ENCODE assay signal across 8 cellular contexts in genomic region chr15:78438595-78439285, GRCh38. TPM values are rescaled to one million over a fixed set of nuclear protein-coding genes. Genes with fewer than 3 reads are reported as not detected.
DNase-seq lines count a peak whose midpoint lies in the region; ATAC-seq, FAIRE-seq and TF ChIP-seq lines count a peak whose summit lies in the region.

No MANE protein-coding gene starts in this region.

- H3K4me3 ChIP-seq in BLaER1 = peak overlapping the region; percentile 98
- H3K4me3 ChIP-seq in fibroblast of villous mesenchyme (ENCODE audit: low read depth, low read length) = peak overlapping the region; percentile 91
- peak overlapping the region; percentile 78 to 98 (median 96) for H3K4me3 ChIP-seq in pancreas

- WGBS in pancreas, 2 donors = 0 to 1% methylated on average over 24 of the region's 24 CpGs

- H3K36me3 ChIP-seq in BLaER1 = peaks cover 39% of the 10 kb centered on the region
- H3K36me3 ChIP-seq in pancreas = peaks cover 0 to 3% (median 0%) of the 10 kb centered on the region in 3 donors

- TF ChIP-seq CTCF in fibroblast of villous mesenchyme (IDR thresholded peaks at IDR 0.05; ENCODE audit: insufficient read depth, low read depth, low read length) (peak; percentile 48), pancreas (IDR thresholded peaks at IDR 0.05) (no peak)

- H3K27ac ChIP-seq in BLaER1 (peak overlapping the region; percentile 100), pancreas (peak overlapping the region; percentile 65 to 88 (median 76))

- intact Hi-C loops in pancreas (cut with DNase I) = no loop called here

- H3K9me3 ChIP-seq in BLaER1 (no peaks in the 10 kb centered on the region), pancreas (no peaks in the 10 kb centered on the region)

- peaks cover 39% of the 10 kb centered on the region for H3K4me1 ChIP-seq in BLaER1
- H3K4me1 ChIP-seq in pancreas = peaks cover 18 to 36% (median 32%) of the 10 kb centered on the region in 3 donors

- FAIRE-seq in pancreas (lab: Jason Lieb, UNC) = no peak

- peak; percentile 19 for ATAC-seq in GM19468 (IDR thresholded peaks at IDR 0.05; ENCODE audit: extremely low read depth, unreplicated experiment)
- ATAC-seq in pancreas = peak in 1 of 4 donors; percentile 3

- H3K9ac ChIP-seq in BLaER1 = peak overlapping the region; percentile 100

- peak; percentile 55 for DNase-seq in LoVo (ENCODE audit: low spot score)
- peak; percentile 56 to 60 for DNase-seq in activated T-cell treated with anti-CD3 and anti-CD28 coated beads, Interleukin-2, amount 50 U/mL, for 48 hours
- DNase-seq in fibroblast of villous mesenchyme (ENCODE audit: low read depth) = peak; percentile 34
- DNase-seq in pancreas = no peak
- DNase-seq in middle frontal gyrus (ENCODE audit: extremely low spot score, low spot score) = no peak
- no peak for DNase-seq in DMS79 treated with DMSO at 0.1 percent for 48 hours (lab: John Stamatoyannopoulos, UW)

- H4K20me1 ChIP-seq in BLaER1 = peaks cover 50% of the 10 kb centered on the region

- H3K4me2 ChIP-seq in BLaER1 = peak overlapping the region; percentile 77

- H3K27me3 ChIP-seq in BLaER1 (no peaks in the 10 kb centered on the region), pancreas (no peaks in the 10 kb centered on the region)

RNA-seq across cellular contexts. Expression of gene IREB2, which starts 0.7 kb away (rescaled TPM):
- total RNA-seq in fibroblast of villous mesenchyme (38.9 and 39.0 TPM in 2 replicates), pancreas (10 to 100 TPM; 18.2 to 34.0 (median 22.3) TPM)
- polyA plus RNA-seq in pancreas = 1 to 10 TPM; 5.7 to 7.8 TPM

Comparison
In these comparisons a context has a peak if more than half of its experiments do, and no peak if none do; other contexts are left out.
1. DNase-seq: peak in LoVo (single experiment), activated T-cell treated with anti-CD3 and anti-CD28 coated beads, Interleukin-2, amount 50 U/mL, for 48 hours (2 of 2) and fibroblast of villous mesenchyme (single experiment); none in pancreas (0 of 6), middle frontal gyrus (single experiment) and DMS79 treated with DMSO at 0.1 percent for 48 hours (single experiment).
2. Peak in every context shown above with its lines, with median percentiles within 50 percentile points of each other: H3K4me3 ChIP-seq.